In the genomic region with DNA sequence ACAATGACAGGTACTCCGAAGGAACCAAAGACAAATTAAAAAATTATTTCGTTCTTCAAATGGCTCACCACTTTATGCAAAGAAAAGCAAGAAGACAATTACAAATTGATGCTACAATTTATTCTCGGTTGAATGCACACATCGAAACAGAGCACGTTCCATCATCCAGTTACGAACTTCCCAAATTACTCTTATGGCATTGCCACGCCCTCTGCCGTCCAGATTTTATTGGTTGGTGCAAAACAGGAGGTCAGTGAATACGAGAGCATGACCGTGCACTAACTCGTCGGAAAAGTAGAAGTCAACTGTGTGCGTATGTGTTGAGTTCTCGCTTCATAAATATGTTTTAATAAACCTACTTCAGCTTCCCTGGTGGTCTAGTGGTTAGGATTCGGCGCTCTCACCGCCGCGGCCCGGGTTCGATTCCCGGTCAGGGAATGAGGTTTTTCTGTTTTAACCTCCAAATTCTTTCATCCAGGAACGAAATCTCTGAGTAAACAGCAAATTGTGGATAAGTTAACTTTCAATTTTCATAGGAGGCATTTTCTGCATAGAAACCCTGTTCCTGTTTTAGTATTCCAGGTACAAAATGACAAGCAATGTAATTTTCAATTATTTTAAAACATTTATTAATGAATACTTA, we compare ENCODE assay signal across 8 cellular contexts. TPM values are rescaled to one million over a fixed set of nuclear protein-coding genes. Genes with fewer than 3 reads are reported as not detected.
DNase-seq lines count a peak whose midpoint lies in the region; ATAC-seq, FAIRE-seq and TF ChIP-seq lines count a peak whose summit lies in the region.

No MANE protein-coding gene starts in this region.

- under 1% methylated on average over 23 of the region's 23 CpGs for WGBS in right cardiac atrium

- intact Hi-C loops in right cardiac atrium (cut with DNase I), result loop anchor here (2.0 to 10.0 kb wide), 4 partner anchors 37 to 97 kb away; no protein-coding TSS in a partner anchor

- H3K27ac ChIP-seq in right cardiac atrium (ENCODE audit: low read length), result peak overlapping the region; percentile 60

- no peaks in the 10 kb centered on the region for H3K9me3 ChIP-seq in right cardiac atrium (ENCODE audit: control insufficient read depth, low read length)

- no peak for FAIRE-seq in urothelium cell line (lab: Jason Lieb, UNC)

- peak overlapping the region; percentile 69 for H3K4me3 ChIP-seq in HFF-Myc (replicated peaks; ENCODE audit: low read depth, low read length)
- peak overlapping the region; percentile 84 for H3K4me3 ChIP-seq in right cardiac atrium (ENCODE audit: low read length)

- peak; percentile 84 to 88 for ATAC-seq in right cardiac atrium

- peaks cover 2% of the 10 kb centered on the region for H3K4me1 ChIP-seq in right cardiac atrium (ENCODE audit: control insufficient read depth, insufficient read depth, low read length)

- DNase-seq in DMS53 treated with DMSO at 0.1 percent for 48 hours (lab: John Stamatoyannopoulos, UW; ENCODE audit: unreplicated experiment) (peak; percentile 83), HFF-Myc (ENCODE audit: extremely low read depth, low read depth) (peak; percentile 83), NCI-H1436 treated with DMSO at 0.1 percent for 48 hours (lab: John Stamatoyannopoulos, UW) (peak; percentile 48), T-helper 2 cell (peak; percentile 26 to 79 (median 60)), anterior cingulate cortex (lab: John Stamatoyannopoulos, UW) (peak in 56 of 58 donors; percentile 7 to 86 (median 62)), right cardiac atrium (peak; percentile 76 to 87 (median 82)), pulmonary artery endothelial cell (ENCODE audit: low read depth, low spot score) (peak; percentile 76), urothelium cell line (ENCODE audit: low spot score) (peak; percentile 62)

- no peak for TF ChIP-seq CTCF in HFF-Myc (IDR thresholded peaks at IDR 0.05; ENCODE audit: low read depth, low read length, missing control alignments)

- no peaks in the 10 kb centered on the region for H3K27me3 ChIP-seq in right cardiac atrium (ENCODE audit: control insufficient read depth, insufficient read depth)

RNA-seq across cellular contexts. Expression of a gene that starts 23.2 kb away (rescaled TPM):
- under 1 TPM; 0.36 to 0.62 (median 0.51) TPM for total RNA-seq in right cardiac atrium
- polyA plus RNA-seq in right cardiac atrium, result 0.63 TPM
- 0.56 and 0.59 TPM in 2 replicates for total RNA-seq in pulmonary artery endothelial cell

RNA-seq across cellular contexts. Expression of a gene that starts 58.2 kb away (rescaled TPM):
- total RNA-seq in right cardiac atrium (10 to 100 TPM; 17.9 to 23.1 (median 22.0) TPM), pulmonary artery endothelial cell (54.3 and 64.5 TPM in 2 replicates)
- 16.8 TPM for polyA plus RNA-seq in right cardiac atrium

Comparison
In these comparisons a context has a peak if more than half of its experiments do, and no peak if none do; other contexts are left out.
1. Peak in every context shown above with its lines: DNase-seq, ATAC-seq, H3K4me3 ChIP-seq and H3K27ac ChIP-seq.